ENCODE assay signal across 29 cellular contexts in the genomic region with DNA sequence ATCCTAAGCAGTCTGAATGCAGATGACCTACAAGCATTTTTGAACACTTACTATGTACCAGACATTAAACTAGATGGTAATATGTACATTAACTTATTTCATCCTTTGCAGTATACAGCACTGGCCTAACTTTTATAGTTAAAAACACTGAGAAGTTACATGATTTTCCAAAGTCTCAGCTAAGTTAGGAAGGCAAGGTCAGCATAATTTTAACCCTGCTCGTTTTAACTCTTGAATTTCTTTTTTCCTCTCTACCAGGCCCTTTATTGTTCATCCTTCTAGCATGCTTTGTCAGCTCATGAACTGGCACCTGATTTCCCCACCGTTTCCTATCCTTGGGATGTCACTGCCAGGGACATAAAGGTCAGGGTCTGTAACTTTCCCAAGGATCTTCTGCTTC.
A peak's percentile ranks its signal among the peaks of the same experiment; 100 is the strongest.
DNase-seq lines count a peak whose midpoint lies in the region; ATAC-seq, FAIRE-seq and TF ChIP-seq lines count a peak whose summit lies in the region.
"Had no signal": no experiment of that assay in that cellular context is flagged by ENCODE, and none has a peak within 500 bp of the region (broad histone marks: within the 10 kb centered on the region; RNA-seq: fewer than 3 reads in every experiment).

No MANE protein-coding gene starts in this region.

- no peak overlapping the region for H4K8ac ChIP-seq in neuronal stem cell (ENCODE audit: low read depth, low read length)

- H3K14ac ChIP-seq in neuronal stem cell (ENCODE audit: low read length) = no peak overlapping the region

- H3K27ac Mint-ChIP-seq in activated naive CD4-positive, alpha-beta T cell treated with anti-CD3 and anti-CD28 coated beads for 36 hours = no peak overlapping the region
- H3K27ac Mint-ChIP-seq: CD14-positive monocyte; CD4-positive, alpha-beta memory T cell; CD4-positive, CD25-positive, alpha-beta regulatory T cell; CD8-positive, alpha-beta memory T cell had no signal

- FAIRE-seq in HepG2 (lab: Jason Lieb, UNC) (no peak), D721Med (lab: Jason Lieb, UNC) (peak; percentile 48), K562 (lab: Jason Lieb, UNC) (no peak)
- FAIRE-seq: A204.1, GM12878, GM12892, GM18507 had no signal

- H2BK5ac ChIP-seq in neuronal stem cell (ENCODE audit: low read length) = no peak overlapping the region

- no peak overlapping the region for H2BK15ac ChIP-seq in neuronal stem cell (ENCODE audit: low read length)

- no peak overlapping the region for H3K4me3 ChIP-seq in HepG2 (replicated peaks in 1 of 3; ENCODE audit: insufficient read depth in 1 of 3, low read depth in 2 of 3, low read length in 3 of 3)
- H3K4me3 ChIP-seq in right lobe of liver = no peak overlapping the region
- H3K4me3 ChIP-seq in K562 = no peak overlapping the region
- no peak overlapping the region for H3K4me3 ChIP-seq in neuronal stem cell (ENCODE audit: low read length in 2 of 2)
- H3K4me3 ChIP-seq: BLaER1, GM12878 had no signal

- 0% methylated on average over 2 of the region's 2 CpGs for WGBS in HepG2 (ENCODE audit: low lambda C conversion rate)
- 26% methylated on average over 2 of the region's 2 CpGs for WGBS in right lobe of liver (ENCODE audit: insufficient coverage, low coverage, low lambda C conversion rate, missing lambda C conversion rate)
- 0% methylated on average over 2 of the region's 2 CpGs for WGBS in K562 (ENCODE audit: insufficient coverage, low coverage, missing lambda C conversion rate)
- WGBS in neuronal stem cell (ENCODE audit: extremely low coverage in 2 of 2, insufficient read length in 2 of 2, insufficient replicate concordance in 1 of 2), 2 donors = no CpG with 5 or more reads among the region's 2 CpGs

- intact Hi-C loops in HepG2 (cut with micrococcal nuclease; ENCODE audit: unreplicated experiment) (no loop called here), right lobe of liver (cut with DNase I) (no loop called here), K562 (cut with micrococcal nuclease) (no loop called here)
- intact Hi-C loops in activated naive CD4-positive, alpha-beta T cell treated with anti-CD3 and anti-CD28 coated beads for 36 hours (cut with micrococcal nuclease) = no loop called here

- TF ChIP-seq POLR2A in HepG2 (IDR thresholded peaks at IDR 0.05; ENCODE audit: insufficient read depth in 1 of 2, low read depth in 2 of 2, low read length in 2 of 2) (no peak), right lobe of liver (IDR thresholded peaks at IDR 0.05) (no peak), K562 (conservative IDR thresholded peaks at IDR 0.05) (no peak)

- no peaks in the 10 kb centered on the region for H3K79me2 ChIP-seq in HepG2 (ENCODE audit: insufficient read depth, low read length)
- no peaks in the 10 kb centered on the region for H3K79me2 ChIP-seq in K562 (ENCODE audit: control insufficient read depth, insufficient read depth, low read length)

- H3K9ac ChIP-seq in HepG2 (ENCODE audit: insufficient read depth, low read depth, low read length) = no peak overlapping the region
- H3K9ac ChIP-seq in K562 (ENCODE audit: insufficient read depth in 1 of 2, low read depth in 2 of 2, low read length in 2 of 2) = no peak overlapping the region
- no peak overlapping the region for H3K9ac ChIP-seq in neuronal stem cell (ENCODE audit: low read depth, low read length, poor library complexity)
- H3K9ac ChIP-seq: BLaER1 had no signal

- H3K4me1 ChIP-seq in HepG2 (ENCODE audit: insufficient read depth, low read length) = no peaks in the 10 kb centered on the region
- H3K4me1 ChIP-seq in right lobe of liver = no peaks in the 10 kb centered on the region
- H3K4me1 ChIP-seq in K562 (replicated peaks in 1 of 2; ENCODE audit: control insufficient read depth in 2 of 2, insufficient read depth in 2 of 2, low read length in 2 of 2) = no peaks in the 10 kb centered on the region
- peaks cover 0 to 9% of the 10 kb centered on the region in 2 donors for H3K4me1 ChIP-seq in neuronal stem cell (ENCODE audit: control insufficient read depth in 2 of 2, insufficient read depth in 1 of 2, low read depth in 1 of 2, low read length in 2 of 2)
- H3K4me1 ChIP-seq: BLaER1, Caco-2 had no signal

- H2AFZ ChIP-seq in HepG2 (ENCODE audit: low read length) (no peak overlapping the region), K562 (ENCODE audit: low read depth, low read length) (no peak overlapping the region), neuronal stem cell (ENCODE audit: low read length) (peak overlapping the region; percentile 23)

- BruUV-seq in HepG2 (replicated peaks; lab: Mats Ljungman, UMichigan) = no TSS peak
- BruUV-seq in K562 (replicated peaks; lab: Mats Ljungman, UMichigan) = no TSS peak

- no peaks in the 10 kb centered on the region for H3K79me1 ChIP-seq in neuronal stem cell (ENCODE audit: low read depth, low read length)

- no peaks in the 10 kb centered on the region; a peak in 1 of 5 replicates for H3K27me3 ChIP-seq in HepG2 (ENCODE audit: control insufficient read depth in 1 of 2, insufficient read depth in 2 of 2, low read length in 2 of 2)
- H3K27me3 ChIP-seq in right lobe of liver = no peaks in the 10 kb centered on the region
- H3K27me3 ChIP-seq in K562 (ENCODE audit: control insufficient read depth in 2 of 2, insufficient read depth in 2 of 2, low read length in 2 of 2) = no peaks in the 10 kb centered on the region
- no peaks in the 10 kb centered on the region for H3K27me3 ChIP-seq in neuronal stem cell (ENCODE audit: control insufficient read depth in 3 of 3, insufficient read depth in 3 of 3, low read depth in 1 of 3, low read length in 3 of 3)
- H3K27me3 ChIP-seq: BE2C, BLaER1 had no signal

- H3K9me3 Mint-ChIP-seq in activated naive CD4-positive, alpha-beta T cell treated with anti-CD3 and anti-CD28 coated beads for 36 hours = peaks cover 1% of the 10 kb centered on the region

- H3K4me2 ChIP-seq in HepG2 (ENCODE audit: low read depth, low read length) (no peak overlapping the region), K562 (ENCODE audit: insufficient read depth, low read length) (no peak overlapping the region), neuronal stem cell (ENCODE audit: insufficient read depth, low read length, poor library complexity, severe bottlenecking) (no peak overlapping the region)
- H3K4me2 ChIP-seq: BLaER1 had no signal

- no peak overlapping the region for H3K4me3 Mint-ChIP-seq in activated naive CD4-positive, alpha-beta T cell treated with anti-CD3 and anti-CD28 coated beads for 36 hours
- H3K4me3 Mint-ChIP-seq: CD14-positive monocyte; CD4-positive, alpha-beta memory T cell; CD4-positive, CD25-positive, alpha-beta regulatory T cell; CD8-positive, alpha-beta memory T cell had no signal

- no peaks in the 10 kb centered on the region for H3K36me3 Mint-ChIP-seq in activated naive CD4-positive, alpha-beta T cell treated with anti-CD3 and anti-CD28 coated beads for 36 hours (ENCODE audit: low read depth)
- H3K36me3 Mint-ChIP-seq: CD14-positive monocyte; CD4-positive, alpha-beta memory T cell; CD4-positive, CD25-positive, alpha-beta regulatory T cell; CD8-positive, alpha-beta memory T cell had no signal

- TF ChIP-seq EP300 in HepG2 (IDR thresholded peaks at IDR 0.05; ENCODE audit: low read depth in 2 of 2, low read length in 2 of 2) (no peak), HepG2 (CRISPR knock-in tag; IDR thresholded peaks at IDR 0.05; ENCODE audit: borderline replicate concordance) (no peak), K562 (IDR thresholded peaks at IDR 0.05; ENCODE audit: low read length) (no peak)

- H2BK120ac ChIP-seq in neuronal stem cell (ENCODE audit: low read depth, low read length) = no peak overlapping the region

- H3K18ac ChIP-seq in neuronal stem cell (ENCODE audit: low read length) = no peak overlapping the region

- H3K23ac ChIP-seq in neuronal stem cell (ENCODE audit: low read depth, low read length, poor library complexity) = no peak overlapping the region

- H3K9me3 ChIP-seq in HepG2 (ENCODE audit: low read length) = no peaks in the 10 kb centered on the region
- no peaks in the 10 kb centered on the region for H3K9me3 ChIP-seq in right lobe of liver
- H3K9me3 ChIP-seq in K562 (replicated peaks; ENCODE audit: control insufficient read depth, insufficient read depth, low read depth, low read length) = no peaks in the 10 kb centered on the region
- H3K9me3 ChIP-seq in neuronal stem cell (replicated peaks in 1 of 2; ENCODE audit: control insufficient read depth in 2 of 2, insufficient read depth in 1 of 2, low read depth in 1 of 2, low read length in 2 of 2) = peaks cover 0 to 11% of the 10 kb centered on the region in 2 donors
- H3K9me3 ChIP-seq: BE2C, BLaER1, Caco-2 had no signal

- H2BK12ac ChIP-seq in neuronal stem cell (ENCODE audit: low read length) = no peak overlapping the region

- DNase-seq in HepG2 (ENCODE audit: low spot score) = no peak
- no peak for DNase-seq in right lobe of liver
- no peak for DNase-seq in D721Med (ENCODE audit: insufficient read length, low spot score)
- no peak for DNase-seq in K562 (ENCODE audit: extremely low read depth in 1 of 4, low spot score in 3 of 4)
- no peak for DNase-seq in neuronal stem cell (ENCODE audit: low spot score)
- DNase-seq in ACHN = no peak
- DNase-seq in T-helper 2 cell = no peak
- DNase-seq in activated naive CD4-positive, alpha-beta T cell treated with anti-CD3 and anti-CD28 coated beads for 36 hours = no peak
- DNase-seq: 8988T; BE2C; C1 segment of cervical spinal cord; Caco-2; Calu3; CD4-positive, alpha-beta memory T cell; CD4-positive, CD25-positive, alpha-beta regulatory T cell; CD8-positive, alpha-beta memory T cell; DMS 273 treated with DMSO at 0.1 percent for 48 hours; DMS153; DMS53; DMS79; DND-41; EL; GDM1 had no signal

- H4K20me1 ChIP-seq in HepG2 (ENCODE audit: insufficient read depth, low read length) = no peaks in the 10 kb centered on the region
- H4K20me1 ChIP-seq in K562 (replicated peaks; ENCODE audit: control insufficient read depth, insufficient read depth, low read length) = no peaks in the 10 kb centered on the region
- H4K20me1 ChIP-seq: BLaER1 had no signal

- no peak overlapping the region for H2AK5ac ChIP-seq in neuronal stem cell (ENCODE audit: low read depth, low read length)

- no peaks in the 10 kb centered on the region for H3K9me1 ChIP-seq in K562 (ENCODE audit: control insufficient read depth, insufficient read depth, low read length)

- ATAC-seq in HepG2 (no peak), right lobe of liver (no peak), K562 (no peak)
- ATAC-seq: GM12878 had no signal

- CTCF ChIA-PET in HepG2 (lab: Yijun Ruan, JAX; ENCODE audit: low intra/inter-chr PET ratio, low total read pairs) (no interaction called here), K562 (lab: Yijun Ruan, JAX; ENCODE audit: low intra/inter-chr PET ratio) (no interaction called here)
- CTCF ChIA-PET in activated naive CD4-positive, alpha-beta T cell treated with anti-CD3 and anti-CD28 coated beads for 36 hours (lab: Charles Lee) = no interaction called here

- TF ChIP-seq RAD21 in HepG2 (CRISPR knock-in tag; IDR thresholded peaks at IDR 0.05) (no peak), K562 (CRISPR knock-in tag; conservative IDR thresholded peaks at IDR 0.05 in 1 of 2, IDR thresholded peaks at IDR 0.05 in 1 of 2) (no peak)

- in situ Hi-C loops in HepG2 (cut with HindIII; ENCODE audit: extremely low pct_ligation_motif_present, low pct_unique_long_range_greater_than_20kb) = no loop called here
- in situ Hi-C loops in K562 (cut with MboI) = no loop called here
- in situ Hi-C loops in ACHN (cut with HindIII; ENCODE audit: low pct_ligation_motif_present, low pct_unique_long_range_greater_than_20kb, low sequenced_read_pairs) = no loop called here

- POLR2A ChIA-PET in HepG2 (lab: Yijun Ruan, JAX) = no interaction called here
- POLR2A ChIA-PET in K562 (lab: Yijun Ruan, JAX) = interaction anchor here (1.5 kb wide), 1 partner anchor 14 kb away, joined by 3 read pairs; no protein-coding TSS in a partner anchor

- TF ChIP-seq CTCF in HepG2 (CRISPR knock-in tag; IDR thresholded peaks at IDR 0.05) (no peak), right lobe of liver (IDR thresholded peaks at IDR 0.05) (no peak), D721Med (IDR thresholded peaks at IDR 0.05; ENCODE audit: insufficient read depth, missing control alignments) (no peak), K562 (IDR thresholded peaks at IDR 0.05 in 2 of 3, conservative IDR thresholded peaks at IDR 0.05 in 1 of 3; ENCODE audit: insufficient read depth in 2 of 3, low read depth in 1 of 3, low read length in 3 of 3) (no peak)

- H3K4me1 Mint-ChIP-seq in activated naive CD4-positive, alpha-beta T cell treated with anti-CD3 and anti-CD28 coated beads for 36 hours (ENCODE audit: low read depth) = no peaks in the 10 kb centered on the region
- H3K4me1 Mint-ChIP-seq: CD14-positive monocyte; CD4-positive, alpha-beta memory T cell; CD4-positive, CD25-positive, alpha-beta regulatory T cell; CD8-positive, alpha-beta memory T cell had no signal

- H3K36me3 ChIP-seq in HepG2 (replicated peaks in 1 of 2; ENCODE audit: control insufficient read depth in 1 of 2, insufficient read depth in 2 of 2, low read length in 2 of 2) = no peaks in the 10 kb centered on the region
- no peaks in the 10 kb centered on the region for H3K36me3 ChIP-seq in right lobe of liver
- no peaks in the 10 kb centered on the region for H3K36me3 ChIP-seq in K562 (ENCODE audit: control insufficient read depth, insufficient read depth, low read length)
- no peaks in the 10 kb centered on the region for H3K36me3 ChIP-seq in neuronal stem cell (replicated peaks in 1 of 2; ENCODE audit: control insufficient read depth in 2 of 2, insufficient read depth in 2 of 2, low read length in 2 of 2)
- H3K36me3 ChIP-seq: BE2C, BLaER1 had no signal

- H3K27ac ChIP-seq in HepG2 (ENCODE audit: extremely low read length, insufficient read depth, low read length) = no peak overlapping the region
- no peak overlapping the region for H3K27ac ChIP-seq in right lobe of liver
- no peak overlapping the region for H3K27ac ChIP-seq in K562 (ENCODE audit: extremely low read depth, low read depth, low read length)
- H3K27ac ChIP-seq in neuronal stem cell (replicated peaks; ENCODE audit: low read length) = no peak overlapping the region
- H3K27ac ChIP-seq: BLaER1 had no signal

- no peak overlapping the region for H3K4ac ChIP-seq in neuronal stem cell (ENCODE audit: low read length)

- no peaks in the 10 kb centered on the region for H3K27me3 Mint-ChIP-seq in activated naive CD4-positive, alpha-beta T cell treated with anti-CD3 and anti-CD28 coated beads for 36 hours (ENCODE audit: low read depth)
- H3K27me3 Mint-ChIP-seq: CD4-positive, alpha-beta memory T cell; CD4-positive, CD25-positive, alpha-beta regulatory T cell had no signal

- no peak overlapping the region for H4K91ac ChIP-seq in neuronal stem cell (ENCODE audit: low read depth, low read length, poor library complexity)

Comparison
In these comparisons a context has a peak if more than half of its experiments do, and no peak if none do; other contexts are left out.
1. Of the 241 proteins assayed by ChIP-seq in both HepG2 and K562: peak only in HepG2: MAFK; only in K562: MAFG; in both: MAFF; in neither: 238.